Comparison of ENCODE assay signal across 7 cellular contexts in genomic region chr7:56047446-56048116, GRCh38. TPM values are rescaled to one million over a fixed set of nuclear protein-coding genes. Genes with fewer than 3 reads are reported as not detected.
A peak's percentile ranks its signal among the peaks of the same experiment; 100 is the strongest.
DNase-seq lines count a peak whose midpoint lies in the region; ATAC-seq and TF ChIP-seq lines count a peak whose summit lies in the region.
"Not testable (repeated sequence)": the region's sequence is repeated elsewhere in the genome, so short reads cannot be mapped to it uniquely, and the experiment has no call there.

No MANE protein-coding gene starts in this region.

- H3K27me3 ChIP-seq in HUES48 (ENCODE audit: control insufficient read depth, insufficient read depth, low read length); adipocyte (replicated peaks; ENCODE audit: control insufficient read depth, insufficient read depth, low read length); endodermal cell (ENCODE audit: control insufficient read depth, insufficient read depth, low read length, poor library complexity, severe bottlenecking); cardiac muscle cell; lower lobe of right lung (ENCODE audit: low read depth); thoracic aorta (replicated peaks; ENCODE audit: insufficient read depth): not testable (repeated sequence)

- TF ChIP-seq CTCF in endodermal cell (conservative IDR thresholded peaks at IDR 0.05); cardiac muscle cell (IDR thresholded peaks at IDR 0.05; ENCODE audit: low read depth, low read length); lower lobe of right lung (IDR thresholded peaks at IDR 0.05); thoracic aorta (IDR thresholded peaks at IDR 0.05): not testable (repeated sequence)

- peak overlapping the region; percentile 7 for H3K27ac ChIP-seq in HUES48 (ENCODE audit: low read depth, low read length)
- H3K27ac ChIP-seq in endodermal cell (ENCODE audit: low read depth, low read length) = not testable (repeated sequence)
- H3K27ac ChIP-seq in cardiac muscle cell = peak overlapping the region; percentile 69
- peak overlapping the region; percentile 68 for H3K27ac ChIP-seq in lower lobe of right lung
- H3K27ac ChIP-seq in thoracic aorta = peak overlapping the region; percentile 56 to 59

- H3K4me1 Mint-ChIP-seq in endodermal cell = peaks cover 10% of the 10 kb centered on the region

- H3K27ac Mint-ChIP-seq in endodermal cell = peak overlapping the region; percentile 97

- not testable (repeated sequence) for H3K4me3 Mint-ChIP-seq in endodermal cell

- not testable (repeated sequence) for H3K4me3 ChIP-seq in HUES48 (ENCODE audit: low read depth, low read length); adipocyte (ENCODE audit: low read length); endodermal cell (ENCODE audit: low read length); cardiac muscle cell; lower lobe of right lung; thoracic aorta

- not testable (repeated sequence) for H3K9me3 ChIP-seq in HUES48 (ENCODE audit: control insufficient read depth, insufficient read depth, low read length); adipocyte (ENCODE audit: control insufficient read depth, low read length); endodermal cell (ENCODE audit: control insufficient read depth, low read length); cardiac muscle cell (ENCODE audit: low read depth); lower lobe of right lung; thoracic aorta

- H3K36me3 ChIP-seq in HUES48 (ENCODE audit: control insufficient read depth, insufficient read depth, low read length); adipocyte (ENCODE audit: control insufficient read depth, insufficient read depth, low read length, severe bottlenecking); endodermal cell (ENCODE audit: control insufficient read depth, insufficient read depth, low read length); cardiac muscle cell; lower lobe of right lung; thoracic aorta: not testable (repeated sequence)

- not testable (repeated sequence) for H3K36me3 Mint-ChIP-seq in endodermal cell (ENCODE audit: low read depth)

- H3K4me1 ChIP-seq in HUES48 (ENCODE audit: control insufficient read depth, insufficient read depth, low read length); endodermal cell (ENCODE audit: control insufficient read depth, insufficient read depth, low read length); cardiac muscle cell (ENCODE audit: low read depth): not testable (repeated sequence)
- H3K4me1 ChIP-seq in adipocyte (ENCODE audit: control insufficient read depth, insufficient read depth, low read length) (peaks cover 22% of the 10 kb centered on the region), lower lobe of right lung (peaks cover 32% of the 10 kb centered on the region), thoracic aorta (ENCODE audit: control insufficient read depth in 1 of 2, low read depth in 2 of 2) (peaks cover 21 to 48% of the 10 kb centered on the region in 2 donors)

- not testable (repeated sequence) for H3K9me3 Mint-ChIP-seq in endodermal cell

- not testable (repeated sequence) for H3K9ac ChIP-seq in HUES48 (ENCODE audit: low read depth, low read length)
- H3K9ac ChIP-seq in adipocyte (ENCODE audit: low read length) = peak overlapping the region; percentile 49
- H3K9ac ChIP-seq in endodermal cell (ENCODE audit: extremely low read depth, low read length, poor library complexity, severe bottlenecking) = peak overlapping the region; percentile 45

- intact Hi-C loops in lower lobe of right lung (cut with DNase I); posterior vena cava (cut with DNase I): not testable (repeated sequence)

- H3K27me3 Mint-ChIP-seq in endodermal cell (ENCODE audit: insufficient read depth) = not testable (repeated sequence)

- DNase-seq in adipocyte (ENCODE audit: low read depth); endodermal cell; lower lobe of right lung; thoracic aorta (ENCODE audit: low spot score): not testable (repeated sequence)
- DNase-seq in cardiac muscle cell (ENCODE audit: low read depth in 1 of 2, low spot score in 1 of 2) (peak in 1 of 2 donors; percentile 20), posterior vena cava (ENCODE audit: low spot score) (peak; percentile 47)

- ATAC-seq in lower lobe of right lung; thoracic aorta (ENCODE audit: insufficient number of reproducible peaks, low FRiP score, low read depth): not testable (repeated sequence)

- WGBS in endodermal cell (ENCODE audit: insufficient coverage in 1 of 2, insufficient read length in 1 of 2), 2 experiments = 92 to 94% methylated on average over 8 to 11 of the region's 11 CpGs

RNA-seq across cellular contexts. Expression of gene PSPH, which starts 3.7 kb away (rescaled TPM):
- total RNA-seq in endodermal cell (10 to 100 TPM; 29.9 to 34.6 TPM), cardiac muscle cell (64.8 and 92.7 TPM in 2 replicates), lower lobe of right lung (11.8 TPM), posterior vena cava (1 to 10 TPM; 5.0 to 6.6 TPM), thoracic aorta (1 to 10 TPM; 5.1 to 5.8 TPM)
- 40.4 TPM for polyA plus RNA-seq in endodermal cell (2013, experiment 1 of 2)
- 30.2 TPM for polyA plus RNA-seq in endodermal cell (2013, experiment 2 of 2)
- 37.7 and 49.0 TPM in 2 replicates for polyA plus RNA-seq in cardiac muscle cell

RNA-seq across cellular contexts. Expression of gene CCT6A, which starts 4.0 kb away (rescaled TPM):
- 100 to 1,000 TPM; 225 to 230 TPM for total RNA-seq in endodermal cell
- polyA plus RNA-seq in endodermal cell (2013, experiment 1 of 2) = 251 TPM
- 217 TPM for polyA plus RNA-seq in endodermal cell (2013, experiment 2 of 2)
- 99.0 and 105 TPM in 2 replicates for total RNA-seq in cardiac muscle cell
- 144 and 167 TPM in 2 replicates for polyA plus RNA-seq in cardiac muscle cell
- total RNA-seq in lower lobe of right lung = 75.3 TPM
- total RNA-seq in posterior vena cava = 10 to 100 TPM; 75.9 to 87.9 TPM
- total RNA-seq in thoracic aorta = 10 to 100 TPM; 41.8 to 96.9 TPM

RNA-seq across cellular contexts. Expression of gene SUMF2, which starts 16.5 kb away (rescaled TPM):
- total RNA-seq in endodermal cell (100 to 1,000 TPM; 122 to 133 TPM), cardiac muscle cell (60.9 and 108 TPM in 2 replicates), lower lobe of right lung (148 TPM), posterior vena cava (100 to 1,000 TPM in 1 of 2 donors, 10 to 100 TPM in 1; 84.6 to 129 TPM), thoracic aorta (100 to 1,000 TPM; 102 to 151 TPM)
- 83.7 TPM for polyA plus RNA-seq in endodermal cell (2013, experiment 1 of 2)
- 73.2 TPM for polyA plus RNA-seq in endodermal cell (2013, experiment 2 of 2)
- polyA plus RNA-seq in cardiac muscle cell = 49.5 and 77.2 TPM in 2 replicates

RNA-seq across cellular contexts. Expression of gene PHKG1, which starts 45.2 kb away (rescaled TPM):
- total RNA-seq in endodermal cell = under 1 TPM; 0.46 TPM
- polyA plus RNA-seq in endodermal cell (2013, experiment 1 of 2) = 0.36 TPM
- polyA plus RNA-seq in endodermal cell (2013, experiment 2 of 2) = 1.5 TPM
- total RNA-seq in cardiac muscle cell = 0.21 and 0.81 TPM in 2 replicates
- polyA plus RNA-seq in cardiac muscle cell = 0.44 and 0.72 TPM in 2 replicates
- total RNA-seq in lower lobe of right lung = 1.1 TPM
- 1 to 10 TPM; 3.7 to 3.8 TPM for total RNA-seq in posterior vena cava
- 10 to 100 TPM in 1 of 2 donors, 1 to 10 TPM in 1; 6.0 to 10.9 TPM for total RNA-seq in thoracic aorta

RNA-seq across cellular contexts. Expression of gene CHCHD2, which starts 58.7 kb away (rescaled TPM):
- total RNA-seq in endodermal cell = 10 to 100 TPM; 44.7 to 88.8 TPM
- polyA plus RNA-seq in endodermal cell (2013, experiment 1 of 2) = 247 TPM
- polyA plus RNA-seq in endodermal cell (2013, experiment 2 of 2) = 233 TPM
- 393 and 511 TPM in 2 replicates for total RNA-seq in cardiac muscle cell
- 468 and 556 TPM in 2 replicates for polyA plus RNA-seq in cardiac muscle cell
- 199 TPM for total RNA-seq in lower lobe of right lung
- 100 to 1,000 TPM; 219 to 263 TPM for total RNA-seq in posterior vena cava
- 100 to 1,000 TPM; 220 to 311 TPM for total RNA-seq in thoracic aorta
